ENCODE assay signal across 17 cellular contexts in the genomic region with DNA sequence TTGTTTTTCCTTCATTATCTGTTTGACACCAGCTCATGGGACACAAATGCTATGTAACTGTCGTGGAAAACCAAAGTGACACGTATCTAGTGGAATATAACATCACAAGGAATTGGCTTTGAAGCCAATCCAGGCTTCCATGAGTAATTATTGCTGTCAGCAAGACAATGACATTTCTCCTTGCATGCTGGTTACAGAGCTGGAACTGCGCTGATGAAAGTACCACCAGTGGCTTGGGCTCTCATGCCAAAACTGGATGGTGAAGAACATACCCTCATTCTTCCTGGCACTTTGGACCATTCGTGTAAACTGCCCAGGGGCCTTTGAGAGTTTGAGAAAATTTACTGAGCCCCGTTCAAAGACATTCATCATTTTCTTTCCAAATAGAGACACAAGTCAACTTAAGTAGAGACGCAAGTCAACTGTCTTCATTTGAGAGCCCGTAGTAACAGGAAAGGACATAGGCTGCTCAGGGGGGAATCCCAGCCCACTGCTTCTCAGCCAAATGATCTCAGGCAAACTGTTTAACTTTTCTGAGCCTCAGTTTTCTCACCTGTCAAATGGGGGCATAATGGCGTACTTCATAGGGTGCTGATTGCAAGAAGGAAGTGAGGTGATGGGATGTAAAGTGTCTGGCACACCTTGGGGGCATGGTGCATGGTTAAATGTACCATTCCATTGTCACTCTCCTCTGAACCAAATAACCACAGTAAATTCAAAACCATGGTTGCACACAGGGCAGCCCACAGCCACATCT.
A peak's percentile ranks its signal among the peaks of the same experiment; 100 is the strongest.
DNase-seq lines count a peak whose midpoint lies in the region; ATAC-seq and TF ChIP-seq lines count a peak whose summit lies in the region.
"Had no signal": no experiment of that assay in that cellular context is flagged by ENCODE, and none has a peak within 500 bp of the region (broad histone marks: within the 10 kb centered on the region; RNA-seq: fewer than 3 reads in every experiment).

No MANE protein-coding gene starts in this region.

- 90 to 91% methylated on average over 7 to 8 of the region's 8 CpGs for WGBS in endodermal cell (ENCODE audit: insufficient coverage in 1 of 2, insufficient read length in 1 of 2), 2 experiments

- no peak overlapping the region for H3K27ac ChIP-seq in endodermal cell (ENCODE audit: low read depth, low read length)
- H3K27ac ChIP-seq in coronary artery: no peak overlapping the region
- H3K27ac ChIP-seq: BLaER1, uterus had no signal

- H3K9ac ChIP-seq in endodermal cell (ENCODE audit: extremely low read depth, low read length, poor library complexity, severe bottlenecking): no peak overlapping the region
- H3K9ac ChIP-seq: BLaER1 had no signal

- TF ChIP-seq CTCF in LNCaP clone FGC (IDR thresholded peaks at IDR 0.05; ENCODE audit: control insufficient read depth, extremely low read depth, insufficient read depth) (no peak), endodermal cell (conservative IDR thresholded peaks at IDR 0.05) (no peak), coronary artery (IDR thresholded peaks at IDR 0.05) (no peak)

- peaks cover 11% of the 10 kb centered on the region for H3K4me1 ChIP-seq in endodermal cell (ENCODE audit: control insufficient read depth, insufficient read depth, low read length)
- H3K4me1 ChIP-seq: uterus had no signal

- peaks cover 29% of the 10 kb centered on the region for H3K36me3 ChIP-seq in endodermal cell (ENCODE audit: control insufficient read depth, insufficient read depth, low read length)
- H3K36me3 ChIP-seq: BLaER1, sigmoid colon, uterus had no signal

- no peak for DNase-seq in activated CD4-positive, alpha-beta T cell treated with anti-CD3 and anti-CD28 coated beads, Interleukin-2, amount 10 ng/mL, durations not matched to agents 7 days and 5 days
- no peak for DNase-seq in activated CD4-positive, alpha-beta T cell treated with anti-CD3 and anti-CD28 coated beads for 4 hours
- DNase-seq in LNCaP clone FGC (ENCODE audit: low read depth): no peak
- peak; percentile 35 for DNase-seq in endodermal cell
- peak; percentile 61 for DNase-seq in retina
- DNase-seq in coronary artery (ENCODE audit: low spot score): no peak
- no peak for DNase-seq in GOT3 (lab: John Stamatoyannopoulos, UW)
- DNase-seq: activated gamma-delta T cell; effector CD8-positive, alpha-beta T cell; Kasumi-1; NCI-H1092 treated with DMSO at 0.1 percent for 48 hours; NCI-H510A treated with DMSO at 0.1 percent for 48 hours; sigmoid colon; uterus had no signal

- peaks cover 11% of the 10 kb centered on the region for H3K27me3 Mint-ChIP-seq in activated CD4-positive, alpha-beta T cell treated with anti-CD3 and anti-CD28 coated beads, Interleukin-2, amount 10 ng/mL, durations not matched to agents 7 days and 5 days
- peaks cover 5% of the 10 kb centered on the region for H3K27me3 Mint-ChIP-seq in endodermal cell (ENCODE audit: insufficient read depth)

- H3K36me3 Mint-ChIP-seq in activated CD4-positive, alpha-beta T cell treated with anti-CD3 and anti-CD28 coated beads, Interleukin-2, amount 10 ng/mL, durations not matched to agents 7 days and 5 days (ENCODE audit: low read depth): peaks cover 3% of the 10 kb centered on the region
- H3K36me3 Mint-ChIP-seq in endodermal cell (ENCODE audit: low read depth): peaks cover 22% of the 10 kb centered on the region

- no peaks in the 10 kb centered on the region for H3K9me3 ChIP-seq in endodermal cell (ENCODE audit: control insufficient read depth, low read length)
- H3K9me3 ChIP-seq: A549, BLaER1, sigmoid colon, uterus had no signal

- CTCF ChIA-PET in activated CD4-positive, alpha-beta T cell treated with anti-CD3 and anti-CD28 coated beads, Interleukin-2, amount 10 ng/mL, durations not matched to agents 7 days and 5 days (lab: Charles Lee): interaction anchor here (3.1 kb wide), 1 partner anchor 10 kb away, joined by 15 read pairs; no protein-coding TSS in a partner anchor

- peak overlapping the region; percentile 45 for H3K4me3 Mint-ChIP-seq in activated CD4-positive, alpha-beta T cell treated with anti-CD3 and anti-CD28 coated beads, Interleukin-2, amount 10 ng/mL, durations not matched to agents 7 days and 5 days
- no peak overlapping the region for H3K4me3 Mint-ChIP-seq in endodermal cell

- H3K4me1 Mint-ChIP-seq in activated CD4-positive, alpha-beta T cell treated with anti-CD3 and anti-CD28 coated beads, Interleukin-2, amount 10 ng/mL, durations not matched to agents 7 days and 5 days: peaks cover 60% of the 10 kb centered on the region
- H3K4me1 Mint-ChIP-seq in endodermal cell: peaks cover 57% of the 10 kb centered on the region

- peak overlapping the region; percentile 94 for H3K27ac Mint-ChIP-seq in activated CD4-positive, alpha-beta T cell treated with anti-CD3 and anti-CD28 coated beads, Interleukin-2, amount 10 ng/mL, durations not matched to agents 7 days and 5 days
- H3K27ac Mint-ChIP-seq in endodermal cell: no peak overlapping the region

- peaks cover 10% of the 10 kb centered on the region for H3K9me3 Mint-ChIP-seq in activated CD4-positive, alpha-beta T cell treated with anti-CD3 and anti-CD28 coated beads, Interleukin-2, amount 10 ng/mL, durations not matched to agents 7 days and 5 days
- peaks cover 2% of the 10 kb centered on the region for H3K9me3 Mint-ChIP-seq in endodermal cell

- H3K4me3 ChIP-seq in LNCaP clone FGC (ENCODE audit: low read depth, low read length) (peak overlapping the region; percentile 21), endodermal cell (ENCODE audit: low read length) (no peak overlapping the region), coronary artery (no peak overlapping the region)
- H3K4me3 ChIP-seq: A549, BLaER1, sigmoid colon, uterus had no signal

- no peaks in the 10 kb centered on the region for H3K27me3 ChIP-seq in endodermal cell (ENCODE audit: control insufficient read depth, insufficient read depth, low read length, poor library complexity, severe bottlenecking)
- H3K27me3 ChIP-seq: BLaER1, uterus had no signal

- no peak for ATAC-seq in GM21576 (IDR thresholded peaks at IDR 0.05; ENCODE audit: unreplicated experiment)
- ATAC-seq: A549 had no signal

- POLR2A ChIA-PET in activated CD4-positive, alpha-beta T cell treated with anti-CD3 and anti-CD28 coated beads, Interleukin-2, amount 10 ng/mL, durations not matched to agents 7 days and 5 days (lab: Charles Lee): no interaction called here

Comparison
In these comparisons a context has a peak if more than half of its experiments do, and no peak if none do; other contexts are left out.
1. DNase-seq: peak in endodermal cell (single experiment) and retina (single experiment); none in activated CD4-positive, alpha-beta T cell treated with anti-CD3 and anti-CD28 coated beads, Interleukin-2, amount 10 ng/mL, durations not matched to agents 7 days and 5 days (single experiment), activated CD4-positive, alpha-beta T cell treated with anti-CD3 and anti-CD28 coated beads for 4 hours (0 of 2), LNCaP clone FGC (single experiment), coronary artery (single experiment) and GOT3 (single experiment).